19 cellular contexts compared by ENCODE assay signal in genomic region chr2:190827720-190828119, GRCh38. TPM values are rescaled to one million over a fixed set of nuclear protein-coding genes. Genes with fewer than 3 reads are reported as not detected.
DNase-seq lines count a peak whose midpoint lies in the region; ATAC-seq and TF ChIP-seq lines count a peak whose summit lies in the region.
"Had no signal": no experiment of that assay in that cellular context is flagged by ENCODE, and none has a peak within 500 bp of the region (broad histone marks: within the 10 kb centered on the region; RNA-seq: fewer than 3 reads in every experiment).

No MANE protein-coding gene starts in this region.

- H3K27me3 Mint-ChIP-seq in activated naive CD4-positive, alpha-beta T cell treated with anti-CD3 and anti-CD28 coated beads for 36 hours (ENCODE audit: low read depth), result no peaks in the 10 kb centered on the region

- no peak overlapping the region for H3K4me3 ChIP-seq in lower lobe of right lung
- H3K4me3 ChIP-seq in thyroid gland (replicated peaks in 1 of 3), result no peak overlapping the region
- H3K4me3 ChIP-seq in upper lobe of right lung, result no peak overlapping the region
- H3K4me3 ChIP-seq: BLaER1 had no signal

- no peaks in the 10 kb centered on the region for H3K4me1 Mint-ChIP-seq in activated naive CD4-positive, alpha-beta T cell treated with anti-CD3 and anti-CD28 coated beads for 36 hours (ENCODE audit: low read depth)
- H3K4me1 Mint-ChIP-seq: CD4-positive, alpha-beta memory T cell; CD4-positive, CD25-positive, alpha-beta regulatory T cell; CD8-positive, alpha-beta memory T cell had no signal

- no peak overlapping the region for H3K27ac ChIP-seq in lower lobe of right lung
- H3K27ac ChIP-seq in thyroid gland, result peak overlapping the region in 1 of 3 donors; percentile 52
- H3K27ac ChIP-seq in upper lobe of right lung, result no peak overlapping the region
- H3K27ac ChIP-seq: BLaER1 had no signal

- no peaks in the 10 kb centered on the region for H3K4me1 ChIP-seq in lower lobe of right lung
- peaks cover 4 to 5% of the 10 kb centered on the region in 2 donors for H3K4me1 ChIP-seq in thyroid gland
- no peaks in the 10 kb centered on the region for H3K4me1 ChIP-seq in upper lobe of right lung
- H3K4me1 ChIP-seq: BE2C, BLaER1 had no signal

- H3K27me3 ChIP-seq in lower lobe of right lung (ENCODE audit: low read depth) (no peaks in the 10 kb centered on the region), thyroid gland (no peaks in the 10 kb centered on the region), upper lobe of right lung (no peaks in the 10 kb centered on the region)
- H3K27me3 ChIP-seq: BE2C, BLaER1 had no signal

- H3K9me3 ChIP-seq in lower lobe of right lung, result no peaks in the 10 kb centered on the region
- H3K9me3 ChIP-seq in thyroid gland, result no peaks in the 10 kb centered on the region
- H3K9me3 ChIP-seq in upper lobe of right lung, result no peaks in the 10 kb centered on the region
- H3K9me3 ChIP-seq: BE2C, BLaER1, Caco-2 had no signal

- CTCF ChIA-PET in activated naive CD4-positive, alpha-beta T cell treated with anti-CD3 and anti-CD28 coated beads for 36 hours (lab: Charles Lee), result interaction anchor here (2.5 kb wide), 1 partner anchor 23 kb away, joined by 6 read pairs; no protein-coding TSS in a partner anchor

- DNase-seq in lower lobe of right lung (no peak), thyroid gland (peak; percentile 27 to 34), upper lobe of right lung (no peak), T-helper 1 cell (no peak), HCEC 1CT (no peak)
- DNase-seq in activated naive CD4-positive, alpha-beta T cell treated with anti-CD3 and anti-CD28 coated beads for 36 hours, result no peak
- DNase-seq: 8988T; ACHN; BE2C; C1 segment of cervical spinal cord; Caco-2; Calu3; CD4-positive, alpha-beta memory T cell; CD4-positive, CD25-positive, alpha-beta regulatory T cell; CD8-positive, alpha-beta memory T cell; DMS79 treated with DMSO at 0.1 percent for 48 hours; GF-D8 had no signal

- H3K4me3 Mint-ChIP-seq in activated naive CD4-positive, alpha-beta T cell treated with anti-CD3 and anti-CD28 coated beads for 36 hours, result no peak overlapping the region
- H3K4me3 Mint-ChIP-seq: CD14-positive monocyte; CD4-positive, alpha-beta memory T cell; CD4-positive, CD25-positive, alpha-beta regulatory T cell; CD8-positive, alpha-beta memory T cell had no signal

- H3K36me3 ChIP-seq in lower lobe of right lung (no peaks in the 10 kb centered on the region), thyroid gland (no peaks in the 10 kb centered on the region), upper lobe of right lung (no peaks in the 10 kb centered on the region)
- H3K36me3 ChIP-seq: BE2C, BLaER1 had no signal

- no peak for TF ChIP-seq POLR2A in thyroid gland (IDR thresholded peaks at IDR 0.05)

- no peak overlapping the region for H3K27ac Mint-ChIP-seq in activated naive CD4-positive, alpha-beta T cell treated with anti-CD3 and anti-CD28 coated beads for 36 hours
- H3K27ac Mint-ChIP-seq: CD14-positive monocyte; CD4-positive, alpha-beta memory T cell had no signal

- intact Hi-C loops in lower lobe of right lung (cut with DNase I) (no loop called here), thyroid gland (cut with DNase I) (no loop called here), upper lobe of right lung (cut with DNase I) (no loop called here)
- intact Hi-C loops in activated naive CD4-positive, alpha-beta T cell treated with anti-CD3 and anti-CD28 coated beads for 36 hours (cut with micrococcal nuclease), result no loop called here

- H3K9me3 Mint-ChIP-seq in activated naive CD4-positive, alpha-beta T cell treated with anti-CD3 and anti-CD28 coated beads for 36 hours, result no peaks in the 10 kb centered on the region
- H3K9me3 Mint-ChIP-seq: CD4-positive, alpha-beta memory T cell; CD4-positive, CD25-positive, alpha-beta regulatory T cell; CD8-positive, alpha-beta memory T cell had no signal

- TF ChIP-seq CTCF in lower lobe of right lung (IDR thresholded peaks at IDR 0.05) (no peak), thyroid gland (IDR thresholded peaks at IDR 0.05) (no peak), upper lobe of right lung (IDR thresholded peaks at IDR 0.05) (no peak)

- ATAC-seq in lower lobe of right lung (peak; percentile 77 to 91), upper lobe of right lung (peak; percentile 83)

- H3K36me3 Mint-ChIP-seq in activated naive CD4-positive, alpha-beta T cell treated with anti-CD3 and anti-CD28 coated beads for 36 hours (ENCODE audit: low read depth), result no peaks in the 10 kb centered on the region
- H3K36me3 Mint-ChIP-seq: CD14-positive monocyte had no signal

- WGBS in thyroid gland, 2 donors, result 30 to 38% methylated on average over 3 of the region's 3 CpGs

RNA-seq across cellular contexts. Expression of gene GLS, which starts 52.9 kb away (rescaled TPM):
- total RNA-seq in lower lobe of right lung, result 180 TPM
- total RNA-seq in thyroid gland, result 100 to 1,000 TPM; 175 to 274 (median 197) TPM
- 209 TPM for total RNA-seq in upper lobe of right lung
- total RNA-seq in activated naive CD4-positive, alpha-beta T cell treated with anti-CD3 and anti-CD28 coated beads for 36 hours, result 100 to 1,000 TPM; 248 to 255 TPM

Comparison
In these comparisons a context has a peak if more than half of its experiments do, and no peak if none do; other contexts are left out.
1. DNase-seq: peak in thyroid gland (2 of 2); none in lower lobe of right lung (single experiment), upper lobe of right lung (single experiment), activated naive CD4-positive, alpha-beta T cell treated with anti-CD3 and anti-CD28 coated beads for 36 hours (single experiment), T-helper 1 cell (0 of 5) and HCEC 1CT (single experiment).